24 cellular contexts compared by ENCODE assay signal in genomic region chr1:193156826-193157142, GRCh38. TPM values are rescaled to one million over a fixed set of nuclear protein-coding genes. Genes with fewer than 3 reads are reported as not detected.
DNase-seq lines count a peak whose midpoint lies in the region; ATAC-seq lines count a peak whose summit lies in the region.
"Had no signal": no experiment of that assay in that cellular context is flagged by ENCODE, and none has a peak within 500 bp of the region (broad histone marks: within the 10 kb centered on the region; RNA-seq: fewer than 3 reads in every experiment).

No MANE protein-coding gene starts in this region.

- H3K27me3 Mint-ChIP-seq in naive thymus-derived CD8-positive, alpha-beta T cell = no peaks in the 10 kb centered on the region
- H3K27me3 Mint-ChIP-seq: activated CD4-positive, alpha-beta T cell treated with anti-CD3 and anti-CD28 coated beads for 36 hours; type B pancreatic cell had no signal

- peaks cover 13 to 50% (median 33%) of the 10 kb centered on the region in 4 donors for H3K4me1 Mint-ChIP-seq in naive thymus-derived CD8-positive, alpha-beta T cell

- no peak overlapping the region for H3K4me3 Mint-ChIP-seq in naive thymus-derived CD8-positive, alpha-beta T cell
- H3K4me3 Mint-ChIP-seq: activated CD4-positive, alpha-beta T cell treated with anti-CD3 and anti-CD28 coated beads for 36 hours; activated naive CD4-positive, alpha-beta T cell treated with anti-CD3 and anti-CD28 coated beads for 36 hours; activated T-cell treated with anti-CD3 and anti-CD28 coated beads, Interleukin-2, amount 50 U/mL, for 4 hours; type B pancreatic cell had no signal

- no peaks in the 10 kb centered on the region for H3K9me3 Mint-ChIP-seq in naive thymus-derived CD8-positive, alpha-beta T cell
- H3K9me3 Mint-ChIP-seq: activated naive CD4-positive, alpha-beta T cell treated with anti-CD3 and anti-CD28 coated beads for 36 hours; activated T-cell treated with anti-CD3 and anti-CD28 coated beads, Interleukin-2, amount 50 U/mL, for 4 hours; type B pancreatic cell had no signal

- H3K36me3 ChIP-seq in H7 (replicated peaks; ENCODE audit: control insufficient read depth, insufficient read depth, low read length) = no peaks in the 10 kb centered on the region; the same call in none of the 2 replicates

- POLR2A ChIA-PET in naive thymus-derived CD8-positive, alpha-beta T cell (lab: Charles Lee) = no interaction called here

- no peak overlapping the region for H3K4me3 ChIP-seq in H7 (ENCODE audit: insufficient read depth, low read depth, low read length)
- H3K4me3 ChIP-seq: ascending aorta, psoas muscle had no signal

- no peaks in the 10 kb centered on the region for H3K27me3 ChIP-seq in H7 (ENCODE audit: control insufficient read depth, insufficient read depth, low read length)
- H3K27me3 ChIP-seq: ascending aorta, neutrophil had no signal

- DNase-seq in EH (ENCODE audit: low read depth) (peak; percentile 18), NCI-H69 (lab: John Stamatoyannopoulos, UW) (peak; percentile 48), epithelial cell of prostate (ENCODE audit: low read depth, low spot score) (peak; percentile 1), H7 (no peak), iPS-NIHi11 (ENCODE audit: low spot score) (no peak)
- no peak for DNase-seq in naive thymus-derived CD8-positive, alpha-beta T cell
- DNase-seq: activated CD4-positive, alpha-beta T cell treated with anti-CD3 and anti-CD28 coated beads for 36 hours; activated CD8-positive, alpha-beta memory T cell treated with anti-CD3 and anti-CD28 coated beads for 24 hours; activated naive CD4-positive, alpha-beta T cell treated with anti-CD3 and anti-CD28 coated beads for 36 hours; activated T-cell treated with anti-CD3 and anti-CD28 coated beads, Interleukin-2, amount 50 U/mL, for 4 hours; central memory CD4-positive, alpha-beta T cell; foreskin melanocyte; GDM1; NCI-H1048; NCI-H187 treated with DMSO at 0.1 percent for 48 hours; NCI-H526 treated with DMSO at 0.1 percent for 48 hours; psoas muscle; stimulated activated CD8-positive, alpha-beta memory T cell treated with anti-CD3 and anti-CD28 coated beads, Interleukin-4, amount 100 ng/mL, for 48 hours; T-helper 2 cell had no signal

- no peak overlapping the region for H3K27ac ChIP-seq in epithelial cell of prostate
- H3K27ac ChIP-seq: ascending aorta, neutrophil, psoas muscle had no signal

- H3K27ac Mint-ChIP-seq in naive thymus-derived CD8-positive, alpha-beta T cell = peak overlapping the region in 6 of 10 donors; percentile 5 to 68 (median 12)
- H3K27ac Mint-ChIP-seq: activated CD4-positive, alpha-beta T cell treated with anti-CD3 and anti-CD28 coated beads for 36 hours; activated naive CD4-positive, alpha-beta T cell treated with anti-CD3 and anti-CD28 coated beads for 36 hours; type B pancreatic cell had no signal

- H3K36me3 Mint-ChIP-seq in naive thymus-derived CD8-positive, alpha-beta T cell = peaks cover 12 to 55% (median 14%) of the 10 kb centered on the region in 3 donors

- no peak for ATAC-seq in naive thymus-derived CD8-positive, alpha-beta T cell
- no peak for ATAC-seq in GM21825 (IDR thresholded peaks at IDR 0.05; ENCODE audit: unreplicated experiment)
- ATAC-seq: activated CD4-positive, alpha-beta T cell treated with anti-CD3 and anti-CD28 coated beads for 36 hours; activated T-cell treated with anti-CD3 and anti-CD28 coated beads, Interleukin-2, amount 50 U/mL, for 4 hours; psoas muscle had no signal

RNA-seq across cellular contexts. Expression of gene B3GALT2, which starts 29.6 kb away (rescaled TPM):
- total RNA-seq in naive thymus-derived CD8-positive, alpha-beta T cell = under 1 TPM; 0.62 to 0.93 TPM
- polyA plus RNA-seq in naive thymus-derived CD8-positive, alpha-beta T cell = under 1 TPM in 1 of 3 donors, not detected in 2; 0.07 TPM
- not detected in 2 replicates for total RNA-seq in H7 (2014; rRNA removed; shearing (Covaris generic))
- total RNA-seq: activated CD4-positive, alpha-beta T cell treated with anti-CD3 and anti-CD28 coated beads for 36 hours; activated naive CD4-positive, alpha-beta T cell treated with anti-CD3 and anti-CD28 coated beads for 36 hours; ascending aorta; epithelial cell of proximal tubule had no signal

RNA-seq across cellular contexts. Expression of gene CDC73, which starts 35.0 kb away (rescaled TPM):
- total RNA-seq in naive thymus-derived CD8-positive, alpha-beta T cell = 10 to 100 TPM; 63.4 to 63.5 TPM
- polyA plus RNA-seq in naive thymus-derived CD8-positive, alpha-beta T cell = 10 to 100 TPM; 50.5 to 67.0 (median 55.0) TPM
- 19.5 and 20.4 TPM in 2 replicates for total RNA-seq in H7 (2014; rRNA removed; shearing (Covaris generic))

RNA-seq across cellular contexts. Expression of gene GLRX2, which starts 51.6 kb away (rescaled TPM):
- total RNA-seq in naive thymus-derived CD8-positive, alpha-beta T cell = 10 to 100 TPM; 14.7 to 15.9 TPM
- 10 to 100 TPM in 1 of 3 donors, 1 to 10 TPM in 2; 7.0 to 12.8 (median 9.4) TPM for polyA plus RNA-seq in naive thymus-derived CD8-positive, alpha-beta T cell
- 9.2 and 14.6 TPM in 2 replicates for total RNA-seq in H7 (2014; rRNA removed; shearing (Covaris generic))

Comparison
In these comparisons a context has a peak if more than half of its experiments do, and no peak if none do; other contexts are left out.
1. DNase-seq: peak in EH (single experiment), NCI-H69 (single experiment) and epithelial cell of prostate (single experiment); none in naive thymus-derived CD8-positive, alpha-beta T cell (0 of 10), H7 (single experiment) and iPS-NIHi11 (single experiment).